ENCODE assay signal across 29 cellular contexts in the genomic region with DNA sequence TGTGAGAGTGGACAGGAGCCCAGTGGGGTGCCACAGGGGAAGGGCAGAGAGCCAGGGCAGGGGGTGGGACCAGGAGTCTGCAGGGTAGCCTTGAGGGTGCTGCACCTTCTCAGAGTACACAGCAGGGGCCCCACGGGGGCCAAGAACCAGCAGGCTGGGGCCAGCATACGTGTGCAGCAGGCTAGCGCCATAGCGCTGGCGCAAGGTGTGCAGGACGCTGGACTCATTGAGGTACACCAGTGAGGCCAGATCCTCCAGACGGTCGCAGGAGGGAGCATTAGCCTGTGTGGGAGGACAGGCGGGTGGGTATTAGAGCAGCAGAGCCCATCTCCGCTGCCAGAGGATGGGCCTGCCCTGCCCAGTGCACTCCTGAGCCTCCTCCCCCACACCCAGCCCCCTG.
"Had no signal": no experiment of that assay in that cellular context is flagged by ENCODE, and none has a peak within 500 bp of the region (broad histone marks: within the 10 kb centered on the region; RNA-seq: fewer than 3 reads in every experiment).

No MANE protein-coding gene starts in this region.

- H3K9me2 ChIP-seq: SK-N-SH had no signal

- H3K27me3 ChIP-seq: adrenal gland, Peyer's patch, SJSA1 had no signal

- H3K27ac ChIP-seq: adrenal gland, KMS-11, Peyer's patch, SJSA1 had no signal

- H3K36me3 ChIP-seq: SJSA1 had no signal

- ATAC-seq: activated CD4-positive, alpha-beta T cell treated with anti-CD3 and anti-CD28 coated beads for 36 hours; activated naive CD4-positive, alpha-beta T cell treated with anti-CD3 and anti-CD28 coated beads, Interleukin-2, amount 50 U/mL, for 72 hours; activated T-cell treated with anti-CD3 and anti-CD28 coated beads, Interleukin-2, amount 50 U/mL, for 4 hours had no signal

- H3K9me3 ChIP-seq: adrenal gland, Peyer's patch, SJSA1, SK-N-SH had no signal

- H3K4me1 ChIP-seq: SJSA1 had no signal

- H3K4me2 ChIP-seq: KMS-11, SK-N-SH had no signal

- DNase-seq: activated CD4-positive, alpha-beta memory T cell treated with anti-CD3 and anti-CD28 coated beads for 36 hours; activated CD4-positive, alpha-beta T cell treated with anti-CD3 and anti-CD28 coated beads for 36 hours; activated CD4-positive, alpha-beta T cell treated with anti-CD3 and anti-CD28 coated beads, Interleukin-2, amount 10 ng/mL, durations not matched to agents 7 days and 5 days; activated CD8-positive, alpha-beta memory T cell treated with anti-CD3 and anti-CD28 coated beads, Interleukin-2, amount 50 U/mL, for 4 hours; activated gamma-delta T cell treated with Interleukin-2 at 50 U/mL for 16 hours; activated naive CD4-positive, alpha-beta T cell treated with anti-CD3 and anti-CD28 coated beads for 36 hours; activated T-cell treated with anti-CD3 and anti-CD28 coated beads for 4 hours; activated T-cell treated with anti-CD3 and anti-CD28 coated beads, Interleukin-2, amount 50 U/mL, for 4 hours; adrenal gland; central memory CD4-positive, alpha-beta T cell; MM.1S; MV-4-11; NCI-H1092; NCI-H1436 treated with DMSO at 0.1 percent for 48 hours; NCI-H1694 treated with DMSO at 0.1 percent for 48 hours; NCI-H2029; NCI-H345; NCI-H524 treated with DMSO at 0.1 percent for 48 hours; NCI-H748 treated with DMSO at 0.1 percent for 48 hours; NK-92 treated with Interleukin-12 subunit alpha and Interleukin-12 subunit beta, amount 100 ng/mL, for 24 hours; OCI-M1; Peyer's patch; RPMI8226; SHP77 treated with DMSO at 0.1 percent for 48 hours; SK-N-SH had no signal

- H3K4me3 ChIP-seq: adrenal gland, Peyer's patch, SJSA1 had no signal

- H3K9ac ChIP-seq: KMS-11, SK-N-SH had no signal

- FAIRE-seq: TTC549 had no signal
